Comparison of ENCODE assay signal across 9 cellular contexts in the genomic region with DNA sequence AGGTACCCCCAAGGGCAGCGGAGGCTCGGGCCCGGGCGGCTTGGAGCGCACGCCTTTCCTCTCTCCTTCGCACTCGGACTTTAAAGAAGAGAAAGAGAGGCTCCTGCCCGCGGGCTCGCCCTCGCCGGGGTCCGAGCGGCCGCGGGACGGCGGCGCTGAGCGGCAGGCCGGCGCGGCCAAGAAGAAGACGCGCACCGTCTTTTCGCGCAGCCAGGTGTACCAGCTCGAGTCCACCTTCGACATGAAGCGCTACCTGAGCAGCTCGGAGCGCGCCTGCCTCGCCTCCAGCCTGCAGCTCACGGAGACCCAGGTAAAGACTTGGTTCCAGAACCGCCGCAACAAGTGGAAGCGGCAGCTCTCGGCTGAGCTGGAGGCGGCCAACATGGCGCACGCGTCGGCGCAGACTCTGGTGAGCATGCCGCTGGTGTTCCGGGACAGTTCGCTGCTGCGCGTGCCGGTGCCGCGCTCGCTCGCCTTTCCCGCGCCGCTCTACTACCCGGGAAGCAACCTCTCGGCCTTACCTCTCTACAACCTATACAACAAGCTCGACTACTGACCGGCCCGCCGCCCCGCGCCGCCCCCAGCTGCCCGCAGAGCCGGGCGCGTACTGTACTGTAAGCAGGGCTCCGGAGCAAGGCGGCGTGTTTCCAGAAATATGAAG. TPM values are rescaled to one million over a fixed set of nuclear protein-coding genes. Genes with fewer than 3 reads are reported as not detected.
DNase-seq lines count a peak whose midpoint lies in the region; ATAC-seq, FAIRE-seq and TF ChIP-seq lines count a peak whose summit lies in the region.
"Had no signal": no experiment of that assay in that cellular context is flagged by ENCODE, and none has a peak within 500 bp of the region (broad histone marks: within the 10 kb centered on the region; RNA-seq: fewer than 3 reads in every experiment).

No MANE protein-coding gene starts in this region.

- peak overlapping the region; percentile 60 for H3K4me3 Mint-ChIP-seq in activated CD4-positive, alpha-beta T cell treated with anti-CD3 and anti-CD28 coated beads for 36 hours
- peak overlapping the region; percentile 72 for H3K4me3 Mint-ChIP-seq in activated naive CD8-positive, alpha-beta T cell treated with anti-CD3 and anti-CD28 coated beads, Interleukin-2, amount 50 U/mL, for 24 hours

- ATAC-seq in activated CD4-positive, alpha-beta T cell treated with anti-CD3 and anti-CD28 coated beads for 36 hours = no peak
- no peak for ATAC-seq in activated naive CD8-positive, alpha-beta T cell treated with anti-CD3 and anti-CD28 coated beads, Interleukin-2, amount 50 U/mL, for 24 hours
- ATAC-seq in HepG2 = no peak
- ATAC-seq in HG02623 (IDR thresholded peaks at IDR 0.05; ENCODE audit: unreplicated experiment) = no peak
- no peak for ATAC-seq in HG02763 (IDR thresholded peaks at IDR 0.05; ENCODE audit: unreplicated experiment)

- 0 out of 2 replicates have a peak, but pooled peaks cover 2% of the 10 kb centered on the region for H4K20me1 ChIP-seq in HepG2 (ENCODE audit: insufficient read depth, low read length)

- peaks cover 3% of the 10 kb centered on the region for H3K79me2 ChIP-seq in HepG2 (ENCODE audit: insufficient read depth, low read length)

- intact Hi-C loops in activated CD4-positive, alpha-beta T cell treated with anti-CD3 and anti-CD28 coated beads for 36 hours (cut with DNase I, micrococcal nuclease) = loop anchor here (2.0 to 10.0 kb wide), 10 partner anchors 15 to 1768 kb away; a partner anchor contains a TSS
- intact Hi-C loops in HepG2 (cut with micrococcal nuclease; ENCODE audit: unreplicated experiment) = loop anchor here (10.0 kb wide), 1 partner anchor 55 kb away; no protein-coding TSS in a partner anchor

- H3K27ac ChIP-seq in HepG2 (ENCODE audit: extremely low read length, insufficient read depth, low read length) = no peak overlapping the region
- no peak overlapping the region for H3K27ac ChIP-seq in suprapubic skin

- TF ChIP-seq CTCF in HepG2 (CRISPR knock-in tag; IDR thresholded peaks at IDR 0.05) = no peak
- no peak for TF ChIP-seq CTCF in suprapubic skin (IDR thresholded peaks at IDR 0.05)

- POLR2A ChIA-PET in activated CD4-positive, alpha-beta T cell treated with anti-CD3 and anti-CD28 coated beads for 36 hours (lab: Charles Lee) = interaction anchor here (0.9 kb wide), 1 partner anchor 17 kb away, joined by 3 read pairs; no protein-coding TSS in a partner anchor
- POLR2A ChIA-PET in HepG2 (lab: Yijun Ruan, JAX) = interaction anchor here (0.5 to 1.2 kb wide), 2 partner anchors 10 to 188 kb away, joined by 4 to 6 read pairs; no protein-coding TSS in a partner anchor

- H3K9me3 Mint-ChIP-seq in activated CD4-positive, alpha-beta T cell treated with anti-CD3 and anti-CD28 coated beads for 36 hours (ENCODE audit: low read depth) = no peaks in the 10 kb centered on the region
- H3K9me3 Mint-ChIP-seq in activated naive CD8-positive, alpha-beta T cell treated with anti-CD3 and anti-CD28 coated beads, Interleukin-2, amount 50 U/mL, for 24 hours = no peaks in the 10 kb centered on the region

- H3K4me3 ChIP-seq in HepG2 (replicated peaks in 1 of 3; ENCODE audit: insufficient read depth in 1 of 3, low read depth in 2 of 3, low read length in 3 of 3) = peak overlapping the region; percentile 22 to 48 (median 46); a peak in 5 of 6 replicates
- H3K4me3 ChIP-seq in suprapubic skin = peak overlapping the region; percentile 42

- no TSS peak for BruUV-seq in HepG2 (replicated peaks; lab: Mats Ljungman, UMichigan)

- TF ChIP-seq POLR2A in HepG2 (IDR thresholded peaks at IDR 0.05; ENCODE audit: insufficient read depth in 1 of 2, low read depth in 2 of 2, low read length in 2 of 2) (no peak), suprapubic skin (IDR thresholded peaks at IDR 0.05) (no peak)

- CTCF ChIA-PET in activated CD4-positive, alpha-beta T cell treated with anti-CD3 and anti-CD28 coated beads for 36 hours (lab: Charles Lee) = interaction anchor here (0.7 to 2.8 kb wide), 5 partner anchors 10 to 170 kb away, joined by 3 to 10 read pairs (median 6); no protein-coding TSS in a partner anchor
- CTCF ChIA-PET in HepG2 (lab: Yijun Ruan, JAX; ENCODE audit: low intra/inter-chr PET ratio, low total read pairs) = no interaction called here

- no peak for TF ChIP-seq EP300 in HepG2 (IDR thresholded peaks at IDR 0.05; ENCODE audit: low read depth in 2 of 2, low read length in 2 of 2)
- TF ChIP-seq EP300 in HepG2 (CRISPR knock-in tag; IDR thresholded peaks at IDR 0.05; ENCODE audit: borderline replicate concordance) = no peak
- TF ChIP-seq EP300 in suprapubic skin (IDR thresholded peaks at IDR 0.05) = no peak

- WGBS in HepG2 (ENCODE audit: low lambda C conversion rate) = 51% methylated on average over 43 of the region's 76 CpGs
- WGBS in suprapubic skin = 1% methylated on average over 35 of the region's 76 CpGs

- H3K4me1 Mint-ChIP-seq in activated CD4-positive, alpha-beta T cell treated with anti-CD3 and anti-CD28 coated beads for 36 hours = peaks cover 62% of the 10 kb centered on the region
- H3K4me1 Mint-ChIP-seq in activated naive CD8-positive, alpha-beta T cell treated with anti-CD3 and anti-CD28 coated beads, Interleukin-2, amount 50 U/mL, for 24 hours = peaks cover 66% of the 10 kb centered on the region

- in situ Hi-C loops in HepG2 (cut with HindIII; ENCODE audit: extremely low pct_ligation_motif_present, low pct_unique_long_range_greater_than_20kb) = no loop called here

- H3K4me2 ChIP-seq in HepG2 (ENCODE audit: low read depth, low read length) = peak overlapping the region; percentile 63

- no peak for TF ChIP-seq RAD21 in HepG2 (CRISPR knock-in tag; IDR thresholded peaks at IDR 0.05)

- no peak for FAIRE-seq in HepG2 (lab: Jason Lieb, UNC)

- H3K9me3 ChIP-seq in HepG2 (ENCODE audit: low read length) = no peaks in the 10 kb centered on the region
- H3K9me3 ChIP-seq in suprapubic skin = no peaks in the 10 kb centered on the region

- H3K36me3 ChIP-seq in HepG2 (replicated peaks in 1 of 2; ENCODE audit: control insufficient read depth in 1 of 2, insufficient read depth in 2 of 2, low read length in 2 of 2) = no peaks in the 10 kb centered on the region
- no peaks in the 10 kb centered on the region for H3K36me3 ChIP-seq in suprapubic skin

- H3K9ac ChIP-seq in HepG2 (ENCODE audit: insufficient read depth, low read depth, low read length) = no peak overlapping the region

- DNase-seq in activated CD4-positive, alpha-beta T cell treated with anti-CD3 and anti-CD28 coated beads for 36 hours = peak; percentile 74
- DNase-seq in activated CD4-positive, alpha-beta T cell treated with anti-CD3 and anti-CD28 coated beads for 1 hour = no peak
- DNase-seq in activated naive CD8-positive, alpha-beta T cell treated with anti-CD3 and anti-CD28 coated beads, Interleukin-2, amount 50 U/mL, for 24 hours = no peak
- DNase-seq in HepG2 (ENCODE audit: low spot score) (no peak), suprapubic skin (ENCODE audit: low spot score in 2 of 2) (no peak), Kasumi-1 (lab: John Stamatoyannopoulos, UW) (no peak)

- H2AFZ ChIP-seq in HepG2 (ENCODE audit: low read length) = no peak overlapping the region

- H3K27me3 ChIP-seq in HepG2 (ENCODE audit: control insufficient read depth in 1 of 2, insufficient read depth in 2 of 2, low read length in 2 of 2) (peaks cover 29 to 86% of the 10 kb centered on the region in 2 experiments), suprapubic skin (peaks cover 89% of the 10 kb centered on the region)

- H3K27ac Mint-ChIP-seq in activated CD4-positive, alpha-beta T cell treated with anti-CD3 and anti-CD28 coated beads for 36 hours = no peak overlapping the region
- H3K27ac Mint-ChIP-seq in activated naive CD8-positive, alpha-beta T cell treated with anti-CD3 and anti-CD28 coated beads, Interleukin-2, amount 50 U/mL, for 24 hours = no peak overlapping the region

- H3K4me1 ChIP-seq in HepG2 (ENCODE audit: insufficient read depth, low read length) (peaks cover 39% of the 10 kb centered on the region), suprapubic skin (peaks cover 60% of the 10 kb centered on the region)

- peaks cover 36% of the 10 kb centered on the region for H3K27me3 Mint-ChIP-seq in activated CD4-positive, alpha-beta T cell treated with anti-CD3 and anti-CD28 coated beads for 36 hours
- H3K27me3 Mint-ChIP-seq in activated naive CD8-positive, alpha-beta T cell treated with anti-CD3 and anti-CD28 coated beads, Interleukin-2, amount 50 U/mL, for 24 hours = peaks cover 54% of the 10 kb centered on the region

- H3K36me3 Mint-ChIP-seq in activated CD4-positive, alpha-beta T cell treated with anti-CD3 and anti-CD28 coated beads for 36 hours (ENCODE audit: low read depth) = peaks cover 4% of the 10 kb centered on the region
- H3K36me3 Mint-ChIP-seq in activated naive CD8-positive, alpha-beta T cell treated with anti-CD3 and anti-CD28 coated beads, Interleukin-2, amount 50 U/mL, for 24 hours (ENCODE audit: low read depth) = peaks cover 4% of the 10 kb centered on the region

RNA-seq across cellular contexts. Expression of a gene that starts 1.8 kb away (rescaled TPM):
- total RNA-seq in activated CD4-positive, alpha-beta T cell treated with anti-CD3 and anti-CD28 coated beads for 36 hours = under 1 TPM; 0.18 to 0.28 TPM
- total RNA-seq in HepG2 (2016; rRNA removed; fragmentation: Illumina TruSeq; extraction: Trizol) (not detected in 2 replicates), suprapubic skin (not detected)
- not detected in 2 replicates for total RNA-seq in HepG2 (2016; cell fraction: cytosol; rRNA removed; fragmentation: Illumina TruSeq; extraction: Trizol; ENCODE audit: low read depth)
- not detected in 2 replicates for total RNA-seq in HepG2 (2016; cell fraction: insoluble cytoplasmic fraction; rRNA removed; fragmentation: Illumina TruSeq; extraction: Trizol)
- not detected in 2 replicates for total RNA-seq in HepG2 (2016; cell fraction: membrane; rRNA removed; fragmentation: Illumina TruSeq; extraction: Trizol)
- total RNA-seq in HepG2 (2016; cell fraction: nucleus; rRNA removed; fragmentation: Illumina TruSeq; extraction: Trizol) = not detected in 2 replicates
- not detected in 2 replicates for polyA plus RNA-seq in HepG2 (2011; rRNA removed)
- polyA plus RNA-seq in HepG2 (2011; cell fraction: cytosol; rRNA removed) = 0.04 TPM in 1 of 2 replicates, not detected in the other
- not detected in 2 replicates for polyA plus RNA-seq in HepG2 (2011; cell fraction: nucleus; rRNA removed)
- polyA plus RNA-seq in HepG2 (2012) = not detected in 2 replicates
- not detected in 2 replicates for polyA plus RNA-seq in HepG2 (2016; cell fraction: cytosol; fragmentation: Illumina TruSeq; extraction: Trizol; ENCODE audit: low read depth)
- polyA plus RNA-seq in HepG2 (2016; cell fraction: insoluble cytoplasmic fraction; fragmentation: Illumina TruSeq; extraction: Trizol; ENCODE audit: low read depth) = not detected in 2 replicates
- not detected in 2 replicates for polyA plus RNA-seq in HepG2 (2016; cell fraction: membrane; fragmentation: Illumina TruSeq; extraction: Trizol; ENCODE audit: low read depth)
- polyA plus RNA-seq in HepG2 (2016; cell fraction: nucleus; fragmentation: Illumina TruSeq; extraction: Trizol; ENCODE audit: insufficient read depth, low read depth) = not detected in 2 replicates
- polyA minus RNA-seq in HepG2 (2011; rRNA and poly(A)+ RNA removed; ENCODE audit: low replicate concordance) = 0.14 TPM in 1 of 2 replicates, not detected in the other
- polyA minus RNA-seq in HepG2 (2011; cell fraction: cytosol; rRNA and poly(A)+ RNA removed) = not detected in 2 replicates
- polyA minus RNA-seq in HepG2 (2011; cell fraction: nucleus; rRNA and poly(A)+ RNA removed) = not detected in 2 replicates
- total RNA-seq: T-helper 2 cell treated with Interferon-gamma antibody and Interleukin-4, amounts not matched to agents 100 ng/mL and 5 ng/mL, for 36 hours had no signal

RNA-seq across cellular contexts. Expression of a gene that starts 4.5 kb away (rescaled TPM):
- 100 to 1,000 TPM; 230 to 242 TPM for total RNA-seq in activated CD4-positive, alpha-beta T cell treated with anti-CD3 and anti-CD28 coated beads for 36 hours
- total RNA-seq in HepG2 (2016; rRNA removed; fragmentation: Illumina TruSeq; extraction: Trizol) = 174 and 230 TPM in 2 replicates
- 42.5 and 51.9 TPM in 2 replicates for total RNA-seq in HepG2 (2016; cell fraction: cytosol; rRNA removed; fragmentation: Illumina TruSeq; extraction: Trizol; ENCODE audit: low read depth)
- 170 and 239 TPM in 2 replicates for total RNA-seq in HepG2 (2016; cell fraction: insoluble cytoplasmic fraction; rRNA removed; fragmentation: Illumina TruSeq; extraction: Trizol)
- 74.0 and 86.8 TPM in 2 replicates for total RNA-seq in HepG2 (2016; cell fraction: membrane; rRNA removed; fragmentation: Illumina TruSeq; extraction: Trizol)
- 91.7 and 115 TPM in 2 replicates for total RNA-seq in HepG2 (2016; cell fraction: nucleus; rRNA removed; fragmentation: Illumina TruSeq; extraction: Trizol)
- 184 and 188 TPM in 2 replicates for polyA plus RNA-seq in HepG2 (2011; rRNA removed)
- polyA plus RNA-seq in HepG2 (2011; cell fraction: cytosol; rRNA removed) = 121 and 143 TPM in 2 replicates
- 242 and 278 TPM in 2 replicates for polyA plus RNA-seq in HepG2 (2011; cell fraction: nucleus; rRNA removed)
- 109 and 119 TPM in 2 replicates for polyA plus RNA-seq in HepG2 (2012)
- 36.9 and 37.0 TPM in 2 replicates for polyA plus RNA-seq in HepG2 (2016; cell fraction: cytosol; fragmentation: Illumina TruSeq; extraction: Trizol; ENCODE audit: low read depth)
- polyA plus RNA-seq in HepG2 (2016; cell fraction: insoluble cytoplasmic fraction; fragmentation: Illumina TruSeq; extraction: Trizol; ENCODE audit: low read depth) = 215 and 216 TPM in 2 replicates
- 40.5 and 49.2 TPM in 2 replicates for polyA plus RNA-seq in HepG2 (2016; cell fraction: membrane; fragmentation: Illumina TruSeq; extraction: Trizol; ENCODE audit: low read depth)
- polyA plus RNA-seq in HepG2 (2016; cell fraction: nucleus; fragmentation: Illumina TruSeq; extraction: Trizol; ENCODE audit: insufficient read depth, low read depth) = 127 and 140 TPM in 2 replicates
- polyA minus RNA-seq in HepG2 (2011; rRNA and poly(A)+ RNA removed; ENCODE audit: low replicate concordance) = 444 and 777 TPM in 2 replicates
- polyA minus RNA-seq in HepG2 (2011; cell fraction: cytosol; rRNA and poly(A)+ RNA removed) = 107 and 129 TPM in 2 replicates
- 163 and 164 TPM in 2 replicates for polyA minus RNA-seq in HepG2 (2011; cell fraction: nucleus; rRNA and poly(A)+ RNA removed)
- total RNA-seq in suprapubic skin = 100 to 1,000 TPM in 1 of 4 donors, 10 to 100 TPM in 3; 87.3 to 134 (median 91.3) TPM

RNA-seq across cellular contexts. Expression of a gene that starts 13.9 kb away (rescaled TPM):
- not detected for total RNA-seq in activated CD4-positive, alpha-beta T cell treated with anti-CD3 and anti-CD28 coated beads for 36 hours
- not detected in 2 replicates for total RNA-seq in HepG2 (2016; rRNA removed; fragmentation: Illumina TruSeq; extraction: Trizol)
- not detected in 2 replicates for total RNA-seq in HepG2 (2016; cell fraction: cytosol; rRNA removed; fragmentation: Illumina TruSeq; extraction: Trizol; ENCODE audit: low read depth)
- not detected in 2 replicates for total RNA-seq in HepG2 (2016; cell fraction: insoluble cytoplasmic fraction; rRNA removed; fragmentation: Illumina TruSeq; extraction: Trizol)
- total RNA-seq in HepG2 (2016; cell fraction: membrane; rRNA removed; fragmentation: Illumina TruSeq; extraction: Trizol) = not detected in 2 replicates
- total RNA-seq in HepG2 (2016; cell fraction: nucleus; rRNA removed; fragmentation: Illumina TruSeq; extraction: Trizol) = not detected in 2 replicates
- polyA plus RNA-seq in HepG2 (2011; rRNA removed) = not detected in 2 replicates
- polyA plus RNA-seq in HepG2 (2011; cell fraction: cytosol; rRNA removed) = not detected in 2 replicates
- not detected in 2 replicates for polyA plus RNA-seq in HepG2 (2011; cell fraction: nucleus; rRNA removed)
- polyA plus RNA-seq in HepG2 (2012) = not detected in 2 replicates
- polyA plus RNA-seq in HepG2 (2016; cell fraction: cytosol; fragmentation: Illumina TruSeq; extraction: Trizol; ENCODE audit: low read depth) = not detected in 2 replicates
- not detected in 2 replicates for polyA plus RNA-seq in HepG2 (2016; cell fraction: insoluble cytoplasmic fraction; fragmentation: Illumina TruSeq; extraction: Trizol; ENCODE audit: low read depth)
- not detected in 2 replicates for polyA plus RNA-seq in HepG2 (2016; cell fraction: membrane; fragmentation: Illumina TruSeq; extraction: Trizol; ENCODE audit: low read depth)
- polyA plus RNA-seq in HepG2 (2016; cell fraction: nucleus; fragmentation: Illumina TruSeq; extraction: Trizol; ENCODE audit: insufficient read depth, low read depth) = not detected in 2 replicates
- polyA minus RNA-seq in HepG2 (2011; rRNA and poly(A)+ RNA removed; ENCODE audit: low replicate concordance) = not detected in 2 replicates
- polyA minus RNA-seq in HepG2 (2011; cell fraction: cytosol; rRNA and poly(A)+ RNA removed) = not detected in 2 replicates
- polyA minus RNA-seq in HepG2 (2011; cell fraction: nucleus; rRNA and poly(A)+ RNA removed) = not detected in 2 replicates
- not detected for total RNA-seq in suprapubic skin
- total RNA-seq: T-helper 2 cell treated with Interferon-gamma antibody and Interleukin-4, amounts not matched to agents 100 ng/mL and 5 ng/mL, for 36 hours had no signal
